ENCODE assay signal across 35 cellular contexts in genomic region chr7:113928113-113928512, GRCh38. TPM values are rescaled to one million over a fixed set of nuclear protein-coding genes. Genes with fewer than 3 reads are reported as not detected.
"Had no signal": no experiment of that assay in that cellular context is flagged by ENCODE, and none has a peak within 500 bp of the region (broad histone marks: within the 10 kb centered on the region; RNA-seq: fewer than 3 reads in every experiment).

No MANE protein-coding gene starts in this region.

- H3K9me3 ChIP-seq: ovary, psoas muscle, thoracic aorta, thyroid gland, vagina had no signal

- H3K4me1 ChIP-seq: neural progenitor cell, parathyroid adenoma, psoas muscle, spleen, thyroid gland, tibial nerve, upper lobe of left lung, vagina had no signal

- DNase-seq: naive thymus-derived CD4-positive, alpha-beta T cell; natural killer cell; occipital lobe; ovary; posterior cingulate gyrus; psoas muscle; right cardiac atrium; spleen; stimulated activated CD4-positive, alpha-beta T cell treated with anti-CD3 and anti-CD28 coated beads, Interleukin-12 subunit alpha, Interleukin-12 subunit beta, amount 100 ng/mL, for 4 hours; stimulated activated CD4-positive, alpha-beta T cell treated with anti-CD3 and anti-CD28 coated beads, Interleukin-1b, Interleukin-23, amount 100 ng/mL, for 48 hours; stimulated activated CD4-positive, alpha-beta T cell treated with anti-CD3 and anti-CD28 coated beads, Interleukin-4, amount 100 ng/mL, for 1 hour; stimulated activated CD4-positive, alpha-beta T cell treated with anti-CD3 and anti-CD28 coated beads, Interleukin-4, amount 100 ng/mL, for 4 hours; stimulated activated CD8-positive, alpha-beta memory T cell treated with anti-CD3 and anti-CD28 coated beads, Interleukin-4, amount 100 ng/mL, for 48 hours; stimulated activated naive CD4-positive, alpha-beta T cell; stimulated activated naive CD8-positive, alpha-beta T cell treated with anti-CD3 and anti-CD28 coated beads, Interleukin-15, amount 100 ng/mL, for 72 hours; stimulated activated naive CD8-positive, alpha-beta T cell treated with anti-CD3 and anti-CD28 coated beads, Interleukin-15, Interleukin-2, amounts not matched to agents 100 U/mL and 50 U/mL, for 24 hours; thyroid gland; trophoblast cell; upper lobe of left lung had no signal

- H3K27me3 Mint-ChIP-seq: naive thymus-derived CD4-positive, alpha-beta T cell; progenitor cell of endocrine pancreas; stimulated activated memory B cell treated with anti-CD40 and anti-IgM and Interleukin-4, amounts not matched to agents 10 μg/mL and 1 μg/mL and 100 μg/mL, for 72 hours; stimulated activated naive CD8-positive, alpha-beta T cell treated with anti-CD3 and anti-CD28 coated beads, Interleukin-15, amount 100 ng/mL, for 72 hours had no signal

- H3K4me3 ChIP-seq: neural progenitor cell, ovary, psoas muscle, skin epidermis, smooth muscle cell, spleen, thoracic aorta, thyroid gland, tibial nerve, upper lobe of left lung, vagina had no signal

- H3K27ac ChIP-seq: neural progenitor cell, ovary, parathyroid adenoma, psoas muscle, skin epidermis, spleen, thoracic aorta, thyroid gland, tibial nerve, upper lobe of left lung, vagina had no signal

- H3K27me3 ChIP-seq: neural progenitor cell, ovary, thyroid gland, tibial nerve, upper lobe of left lung, vagina had no signal

- H3K79me2 ChIP-seq: parathyroid adenoma had no signal

- H3K36me3 Mint-ChIP-seq: naive thymus-derived CD4-positive, alpha-beta T cell; neural progenitor cell; stimulated activated memory B cell treated with anti-CD40 and anti-IgM and Interleukin-4, amounts not matched to agents 10 μg/mL and 1 μg/mL and 100 μg/mL, for 72 hours had no signal

- FAIRE-seq: urothelium cell line had no signal

- H3K27ac Mint-ChIP-seq: naive thymus-derived CD4-positive, alpha-beta T cell; natural killer cell; nephron; neural progenitor cell; stimulated activated memory B cell treated with anti-CD40 and anti-IgM and Interleukin-4, amounts not matched to agents 10 μg/mL and 1 μg/mL and 100 μg/mL, for 72 hours; stimulated activated naive CD8-positive, alpha-beta T cell treated with anti-CD3 and anti-CD28 coated beads, Interleukin-15, amount 100 ng/mL, for 72 hours had no signal

- H3K4me3 Mint-ChIP-seq: naive thymus-derived CD4-positive, alpha-beta T cell; natural killer cell; nephron; neural progenitor cell; stimulated activated memory B cell treated with anti-CD40 and anti-IgM and Interleukin-4, amounts not matched to agents 10 μg/mL and 1 μg/mL and 100 μg/mL, for 72 hours; stimulated activated naive CD8-positive, alpha-beta T cell treated with anti-CD3 and anti-CD28 coated beads, Interleukin-15, amount 100 ng/mL, for 72 hours had no signal

- H3K36me3 ChIP-seq: neural progenitor cell, ovary, spleen, thoracic aorta, thyroid gland, tibial nerve, upper lobe of left lung, vagina had no signal

- H3K4me2 ChIP-seq: neural progenitor cell, smooth muscle cell had no signal

- H3K4me1 Mint-ChIP-seq: naive thymus-derived CD4-positive, alpha-beta T cell; natural killer cell; nephron; neural progenitor cell; stimulated activated memory B cell treated with anti-CD40 and anti-IgM and Interleukin-4, amounts not matched to agents 10 μg/mL and 1 μg/mL and 100 μg/mL, for 72 hours; stimulated activated naive CD8-positive, alpha-beta T cell treated with anti-CD3 and anti-CD28 coated beads, Interleukin-15, amount 100 ng/mL, for 72 hours had no signal

- ATAC-seq: naive thymus-derived CD4-positive, alpha-beta T cell; natural killer cell; psoas muscle; right cardiac atrium; sciatic nerve; stimulated activated memory B cell treated with anti-CD40 and anti-IgM and Interleukin-4, amounts not matched to agents 10 μg/mL and 1 μg/mL and 100 μg/mL, for 72 hours; stimulated activated naive CD8-positive, alpha-beta T cell treated with anti-CD3 and anti-CD28 coated beads, Interleukin-15, amount 100 ng/mL, for 72 hours; stimulated activated naive CD8-positive, alpha-beta T cell treated with anti-CD3 and anti-CD28 coated beads, Interleukin-15, Interleukin-2, amounts not matched to agents 100 U/mL and 50 U/mL, for 24 hours had no signal

- H3K9ac ChIP-seq: neural progenitor cell, parathyroid adenoma had no signal

- H2AFZ ChIP-seq: neural progenitor cell, parathyroid adenoma had no signal

RNA-seq across cellular contexts. Expression of gene PPP1R3A, which starts 9.3 kb away (rescaled TPM):
- total RNA-seq: naive thymus-derived CD4-positive, alpha-beta T cell; natural killer cell; occipital lobe; osteoblast; progenitor cell of endocrine pancreas; renal cortical epithelial cell; sciatic nerve; smooth muscle cell; spleen; temporal lobe; thyroid gland; tibial nerve; upper lobe of left lung; ureter; vagina had no signal
- polyA plus RNA-seq: naive thymus-derived CD4-positive, alpha-beta T cell; smooth muscle cell; spleen had no signal
